ENCODE assay signal across 27 cellular contexts in the genomic region with DNA sequence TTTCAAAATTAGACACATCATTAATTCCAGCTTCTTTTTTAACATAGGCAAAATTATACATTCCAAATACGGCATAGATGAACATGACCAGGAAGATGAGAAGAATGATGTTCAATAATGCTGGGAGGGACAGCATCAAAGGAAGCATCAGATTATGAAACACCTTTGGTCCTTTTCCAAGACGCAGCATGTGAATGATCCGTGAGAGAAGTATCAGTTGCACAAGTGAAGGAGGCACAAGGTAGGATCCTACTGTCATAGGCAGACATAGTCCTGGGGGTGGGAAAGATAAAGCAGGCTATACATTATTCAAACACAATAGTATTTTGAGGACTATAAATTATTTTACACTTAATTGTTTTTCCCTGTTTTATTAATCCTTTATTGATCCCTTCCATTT. TPM values are rescaled to one million over a fixed set of nuclear protein-coding genes. Genes with fewer than 3 reads are reported as not detected.
"Had no signal": no experiment of that assay in that cellular context is flagged by ENCODE, and none has a peak within 500 bp of the region (broad histone marks: within the 10 kb centered on the region; RNA-seq: fewer than 3 reads in every experiment).

No MANE protein-coding gene starts in this region.

- H3K9ac ChIP-seq: neural progenitor cell, parathyroid adenoma had no signal

- H3K27ac ChIP-seq: neural progenitor cell, ovary, parathyroid adenoma, psoas muscle, skin epidermis, spleen, stomach, thoracic aorta, thyroid gland, tibial nerve, upper lobe of left lung, uterus had no signal

- DNase-seq: naive thymus-derived CD4-positive, alpha-beta T cell; natural killer cell; occipital lobe; ovary; posterior cingulate gyrus; psoas muscle; right cardiac atrium; spleen; stimulated activated CD4-positive, alpha-beta T cell treated with anti-CD3 and anti-CD28 coated beads, Interleukin-12 subunit alpha, Interleukin-12 subunit beta, amount 100 ng/mL, for 4 hours; stimulated activated CD4-positive, alpha-beta T cell treated with anti-CD3 and anti-CD28 coated beads, Interleukin-1b, Interleukin-23, amount 100 ng/mL, for 48 hours; stimulated activated CD4-positive, alpha-beta T cell treated with anti-CD3 and anti-CD28 coated beads, Interleukin-4, amount 100 ng/mL, for 1 hour; stimulated activated CD4-positive, alpha-beta T cell treated with anti-CD3 and anti-CD28 coated beads, Interleukin-4, amount 100 ng/mL, for 4 hours; stimulated activated CD8-positive, alpha-beta memory T cell treated with anti-CD3 and anti-CD28 coated beads, Interleukin-4, amount 100 ng/mL, for 48 hours; stimulated activated naive CD4-positive, alpha-beta T cell; stomach; thyroid gland; trophoblast cell; upper lobe of left lung; uterus had no signal

- H3K79me2 ChIP-seq: parathyroid adenoma had no signal

- H3K27me3 ChIP-seq: neural progenitor cell, ovary, spleen, stomach, thyroid gland, tibial nerve, upper lobe of left lung, uterus had no signal

- H3K36me3 ChIP-seq: neural progenitor cell, ovary, spleen, stomach, thoracic aorta, thyroid gland, tibial nerve, uterus had no signal

- ATAC-seq: naive thymus-derived CD4-positive, alpha-beta T cell; natural killer cell; psoas muscle; right cardiac atrium; sciatic nerve; stimulated activated memory B cell treated with anti-CD40 and anti-IgM and Interleukin-4, amounts not matched to agents 10 μg/mL and 1 μg/mL and 100 μg/mL, for 72 hours had no signal

- H2AFZ ChIP-seq: neural progenitor cell, parathyroid adenoma had no signal

- H3K4me1 ChIP-seq: neural progenitor cell, parathyroid adenoma, psoas muscle, spleen, stomach, thyroid gland, upper lobe of left lung, uterus had no signal

- H3K9me3 ChIP-seq: ovary, psoas muscle, spleen, stomach, thoracic aorta, thyroid gland, tibial nerve, upper lobe of left lung, uterus had no signal

- H3K4me2 ChIP-seq: neural progenitor cell, smooth muscle cell had no signal

- H3K4me3 ChIP-seq: neural progenitor cell, ovary, psoas muscle, skin epidermis, smooth muscle cell, spleen, stomach, thoracic aorta, thyroid gland, tibial nerve, upper lobe of left lung, uterus had no signal

RNA-seq across cellular contexts. Expression of a gene that starts 30.6 kb away (rescaled TPM):
- polyA plus RNA-seq: smooth muscle cell had no signal
